1 cellular context compared by ENCODE assay signal in the genomic region with DNA sequence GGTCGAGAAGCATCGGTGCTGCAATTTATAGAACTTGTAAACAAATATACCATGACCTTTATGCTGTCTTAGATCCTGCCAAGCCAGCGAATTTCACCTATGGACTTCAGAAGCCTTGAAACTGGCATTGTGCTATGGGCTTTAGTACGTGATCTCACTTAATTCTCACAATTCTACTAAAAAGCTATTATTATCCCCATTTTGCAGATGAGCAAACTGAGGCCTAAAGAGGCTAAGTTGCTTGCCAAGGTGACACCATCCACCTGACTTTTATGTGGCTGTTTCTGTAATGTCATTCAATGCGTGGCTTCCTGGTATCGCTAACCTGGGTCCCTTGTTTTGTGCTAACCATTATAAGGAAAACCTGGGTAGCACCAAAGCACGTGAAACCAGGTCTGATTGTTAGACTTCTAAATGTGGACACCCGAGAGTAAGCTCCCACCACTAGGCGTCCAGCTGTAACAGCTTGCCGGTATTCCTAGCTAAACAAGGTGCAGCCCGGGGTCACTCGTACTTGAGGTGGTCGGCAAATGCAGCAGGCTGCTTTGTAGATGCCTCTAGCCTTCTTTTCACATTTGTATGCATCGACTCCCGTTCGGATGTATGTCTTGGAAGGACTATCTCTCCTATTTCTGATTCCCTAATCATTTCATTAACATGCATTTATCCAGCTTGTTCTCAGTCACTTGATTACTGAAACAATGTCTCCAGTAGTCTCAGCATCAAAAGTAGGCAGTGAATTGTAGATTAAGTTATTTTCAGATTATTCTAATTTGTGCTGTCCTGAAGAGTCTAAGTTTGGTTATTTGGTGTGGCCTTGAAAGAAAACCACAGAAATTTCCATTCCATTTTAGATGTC.
A peak's percentile ranks its signal among the peaks of the same experiment; 100 is the strongest.
TF ChIP-seq lines count a peak whose summit lies in the region.

No MANE protein-coding gene starts in this region.

TF ChIP-seq in K562, 482 proteins besides CTCF, POLR2A, EP300 and RAD21 (continued from another document and continues in another):
- TF ChIP-seq ZNF316 (IDR thresholded peaks at IDR 0.05) (0 out of 2 replicates have a peak, but pooled peaks have one; percentile 12), ZNF589 (CRISPR knock-in tag; IDR thresholded peaks at IDR 0.05; ENCODE audit: low read depth) (no peak; the same call in 1 of the 2 replicates), ARNT (IDR thresholded peaks at IDR 0.05) (peak; percentile 50 to 55; a peak in 1 of 4 replicates), ESRRA (IDR thresholded peaks at IDR 0.05; ENCODE audit: borderline replicate concordance, low read depth) (peak; percentile 78), RBM14 (IDR thresholded peaks at IDR 0.05; ENCODE audit: borderline replicate concordance, insufficient read depth, low read depth, low read length) (no peak), SNIP1 (IDR thresholded peaks at IDR 0.05; ENCODE audit: low read depth) (no peak), CBX3 (IDR thresholded peaks at IDR 0.05; ENCODE audit: borderline replicate concordance in 1 of 2, low read length in 2 of 2) (peak in 1 of 2 experiments; percentile 90; a peak in 1 of 3 replicates), CHD2 (IDR thresholded peaks at IDR 0.05; ENCODE audit: low read depth, low read length) (no peak), CAMTA2 (CRISPR knock-in tag; conservative IDR thresholded peaks at IDR 0.05) (no peak), CHD4 (IDR thresholded peaks at IDR 0.05; ENCODE audit: insufficient read depth, insufficient replicate concordance, low read depth, low read length, poor library complexity, severe bottlenecking) (peak; percentile 97), TFAM (CRISPR knock-in tag; conservative IDR thresholded peaks at IDR 0.05) (no peak), ZNF175 (CRISPR knock-in tag; IDR thresholded peaks at IDR 0.05; ENCODE audit: low read depth) (no peak), BRD4 (IDR thresholded peaks at IDR 0.05) (no peak), CC2D1A (IDR thresholded peaks at IDR 0.05) (peak; percentile 23; the same call in 1 of the 2 replicates), ZNF23 (CRISPR knock-in tag; IDR thresholded peaks at IDR 0.05) (no peak), SMARCA5 (IDR thresholded peaks at IDR 0.05) (peak; percentile 96), ZFP36 (IDR thresholded peaks at IDR 0.05; ENCODE audit: low read depth, low read length, partially characterized antibody) (no peak), HMG20B (CRISPR knock-in tag; IDR thresholded peaks at IDR 0.05) (no peak), FOS (IDR thresholded peaks at IDR 0.05; ENCODE audit: extremely low read depth, insufficient read length) (no peak), EGR1 (conservative IDR thresholded peaks at IDR 0.05) (no peak), MTA3 (IDR thresholded peaks at IDR 0.05; ENCODE audit: borderline replicate concordance) (peak; percentile 21; the same call in 1 of the 2 replicates), ZNF778 (CRISPR knock-in tag; IDR thresholded peaks at IDR 0.05) (no peak), ARHGAP35 (IDR thresholded peaks at IDR 0.05; ENCODE audit: partially characterized antibody) (no peak), PHF20 (IDR thresholded peaks at IDR 0.05; ENCODE audit: partially characterized antibody) (peak; percentile 48), GTF2E2 (tag; IDR thresholded peaks at IDR 0.05) (no peak), TCFL5 (CRISPR knock-in tag; conservative IDR thresholded peaks at IDR 0.05) (no peak), SETDB1 (IDR thresholded peaks at IDR 0.05; ENCODE audit: low read length) (no peak), TAF7 (tag; IDR thresholded peaks at IDR 0.05) (no peak), HOXB6 (CRISPR knock-in tag; IDR thresholded peaks at IDR 0.05; ENCODE audit: borderline replicate concordance) (no peak), XRCC5 (IDR thresholded peaks at IDR 0.05; ENCODE audit: low read depth, low read length) (peak; percentile 75; the same call in 1 of the 2 replicates), ZNF76 (CRISPR knock-in tag; IDR thresholded peaks at IDR 0.05; ENCODE audit: borderline replicate concordance) (no peak), SPI1 (IDR thresholded peaks at IDR 0.05; ENCODE audit: borderline replicate concordance, low read depth, low read length) (no peak), ZNF408 (CRISPR knock-in tag; IDR thresholded peaks at IDR 0.05; ENCODE audit: low read depth) (no peak), ZBTB7A (IDR thresholded peaks at IDR 0.05; ENCODE audit: borderline replicate concordance, control insufficient read depth, low read depth, low read length) (peak; percentile 28; the same call in 1 of the 2 replicates), TOE1 (IDR thresholded peaks at IDR 0.05; ENCODE audit: borderline replicate concordance) (peak; percentile 18; the same call in 1 of the 2 replicates), TOE1 (CRISPR knock-in tag; IDR thresholded peaks at IDR 0.05; ENCODE audit: borderline replicate concordance, low read depth) (0 out of 2 replicates have a peak, but pooled peaks have one; percentile 22), FOXK1 (CRISPR knock-in tag; IDR thresholded peaks at IDR 0.05; ENCODE audit: borderline replicate concordance) (no peak), MEF2D (tag; conservative IDR thresholded peaks at IDR 0.05; ENCODE audit: low read depth) (no peak)
- TF ChIP-seq, protein P1, sequence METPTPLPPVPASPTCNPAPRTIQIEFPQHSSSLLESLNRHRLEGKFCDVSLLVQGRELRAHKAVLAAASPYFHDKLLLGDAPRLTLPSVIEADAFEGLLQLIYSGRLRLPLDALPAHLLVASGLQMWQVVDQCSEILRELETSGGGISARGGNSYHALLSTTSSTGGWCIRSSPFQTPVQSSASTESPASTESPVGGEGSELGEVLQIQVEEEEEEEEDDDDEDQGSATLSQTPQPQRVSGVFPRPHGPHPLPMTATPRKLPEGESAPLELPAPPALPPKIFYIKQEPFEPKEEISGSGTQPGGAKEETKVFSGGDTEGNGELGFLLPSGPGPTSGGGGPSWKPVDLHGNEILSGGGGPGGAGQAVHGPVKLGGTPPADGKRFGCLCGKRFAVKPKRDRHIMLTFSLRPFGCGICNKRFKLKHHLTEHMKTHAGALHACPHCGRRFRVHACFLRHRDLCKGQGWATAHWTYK (CRISPR knock-in tag; IDR thresholded peaks at IDR 0.05), result no peak
- TF ChIP-seq, protein P2, sequence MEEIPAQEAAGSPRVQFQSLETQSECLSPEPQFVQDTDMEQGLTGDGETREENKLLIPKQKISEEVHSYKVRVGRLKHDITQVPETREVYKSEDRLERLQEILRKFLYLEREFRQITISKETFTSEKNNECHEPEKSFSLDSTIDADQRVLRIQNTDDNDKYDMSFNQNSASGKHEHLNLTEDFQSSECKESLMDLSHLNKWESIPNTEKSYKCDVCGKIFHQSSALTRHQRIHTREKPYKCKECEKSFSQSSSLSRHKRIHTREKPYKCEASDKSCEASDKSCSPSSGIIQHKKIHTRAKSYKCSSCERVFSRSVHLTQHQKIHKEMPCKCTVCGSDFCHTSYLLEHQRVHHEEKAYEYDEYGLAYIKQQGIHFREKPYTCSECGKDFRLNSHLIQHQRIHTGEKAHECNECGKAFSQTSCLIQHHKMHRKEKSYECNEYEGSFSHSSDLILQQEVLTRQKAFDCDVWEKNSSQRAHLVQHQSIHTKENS (CRISPR knock-in tag; IDR thresholded peaks at IDR 0.05), result no peak
- TF ChIP-seq, protein P3, sequence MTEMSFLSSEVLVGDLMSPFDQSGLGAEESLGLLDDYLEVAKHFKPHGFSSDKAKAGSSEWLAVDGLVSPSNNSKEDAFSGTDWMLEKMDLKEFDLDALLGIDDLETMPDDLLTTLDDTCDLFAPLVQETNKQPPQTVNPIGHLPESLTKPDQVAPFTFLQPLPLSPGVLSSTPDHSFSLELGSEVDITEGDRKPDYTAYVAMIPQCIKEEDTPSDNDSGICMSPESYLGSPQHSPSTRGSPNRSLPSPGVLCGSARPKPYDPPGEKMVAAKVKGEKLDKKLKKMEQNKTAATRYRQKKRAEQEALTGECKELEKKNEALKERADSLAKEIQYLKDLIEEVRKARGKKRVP (CRISPR knock-in tag; IDR thresholded peaks at IDR 0.05), result no peak
- TF ChIP-seq, protein P4, sequence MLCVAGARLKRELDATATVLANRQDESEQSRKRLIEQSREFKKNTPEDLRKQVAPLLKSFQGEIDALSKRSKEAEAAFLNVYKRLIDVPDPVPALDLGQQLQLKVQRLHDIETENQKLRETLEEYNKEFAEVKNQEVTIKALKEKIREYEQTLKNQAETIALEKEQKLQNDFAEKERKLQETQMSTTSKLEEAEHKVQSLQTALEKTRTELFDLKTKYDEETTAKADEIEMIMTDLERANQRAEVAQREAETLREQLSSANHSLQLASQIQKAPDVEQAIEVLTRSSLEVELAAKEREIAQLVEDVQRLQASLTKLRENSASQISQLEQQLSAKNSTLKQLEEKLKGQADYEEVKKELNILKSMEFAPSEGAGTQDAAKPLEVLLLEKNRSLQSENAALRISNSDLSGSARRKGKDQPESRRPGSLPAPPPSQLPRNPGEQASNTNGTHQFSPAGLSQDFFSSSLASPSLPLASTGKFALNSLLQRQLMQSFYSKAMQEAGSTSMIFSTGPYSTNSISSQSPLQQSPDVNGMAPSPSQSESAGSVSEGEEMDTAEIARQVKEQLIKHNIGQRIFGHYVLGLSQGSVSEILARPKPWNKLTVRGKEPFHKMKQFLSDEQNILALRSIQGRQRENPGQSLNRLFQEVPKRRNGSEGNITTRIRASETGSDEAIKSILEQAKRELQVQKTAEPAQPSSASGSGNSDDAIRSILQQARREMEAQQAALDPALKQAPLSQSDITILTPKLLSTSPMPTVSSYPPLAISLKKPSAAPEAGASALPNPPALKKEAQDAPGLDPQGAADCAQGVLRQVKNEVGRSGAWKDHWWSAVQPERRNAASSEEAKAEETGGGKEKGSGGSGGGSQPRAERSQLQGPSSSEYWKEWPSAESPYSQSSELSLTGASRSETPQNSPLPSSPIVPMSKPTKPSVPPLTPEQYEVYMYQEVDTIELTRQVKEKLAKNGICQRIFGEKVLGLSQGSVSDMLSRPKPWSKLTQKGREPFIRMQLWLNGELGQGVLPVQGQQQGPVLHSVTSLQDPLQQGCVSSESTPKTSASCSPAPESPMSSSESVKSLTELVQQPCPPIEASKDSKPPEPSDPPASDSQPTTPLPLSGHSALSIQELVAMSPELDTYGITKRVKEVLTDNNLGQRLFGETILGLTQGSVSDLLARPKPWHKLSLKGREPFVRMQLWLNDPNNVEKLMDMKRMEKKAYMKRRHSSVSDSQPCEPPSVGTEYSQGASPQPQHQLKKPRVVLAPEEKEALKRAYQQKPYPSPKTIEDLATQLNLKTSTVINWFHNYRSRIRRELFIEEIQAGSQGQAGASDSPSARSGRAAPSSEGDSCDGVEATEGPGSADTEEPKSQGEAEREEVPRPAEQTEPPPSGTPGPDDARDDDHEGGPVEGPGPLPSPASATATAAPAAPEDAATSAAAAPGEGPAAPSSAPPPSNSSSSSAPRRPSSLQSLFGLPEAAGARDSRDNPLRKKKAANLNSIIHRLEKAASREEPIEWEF (CRISPR knock-in tag; IDR thresholded peaks at IDR 0.05), result no peak
- TF ChIP-seq, protein P5, sequence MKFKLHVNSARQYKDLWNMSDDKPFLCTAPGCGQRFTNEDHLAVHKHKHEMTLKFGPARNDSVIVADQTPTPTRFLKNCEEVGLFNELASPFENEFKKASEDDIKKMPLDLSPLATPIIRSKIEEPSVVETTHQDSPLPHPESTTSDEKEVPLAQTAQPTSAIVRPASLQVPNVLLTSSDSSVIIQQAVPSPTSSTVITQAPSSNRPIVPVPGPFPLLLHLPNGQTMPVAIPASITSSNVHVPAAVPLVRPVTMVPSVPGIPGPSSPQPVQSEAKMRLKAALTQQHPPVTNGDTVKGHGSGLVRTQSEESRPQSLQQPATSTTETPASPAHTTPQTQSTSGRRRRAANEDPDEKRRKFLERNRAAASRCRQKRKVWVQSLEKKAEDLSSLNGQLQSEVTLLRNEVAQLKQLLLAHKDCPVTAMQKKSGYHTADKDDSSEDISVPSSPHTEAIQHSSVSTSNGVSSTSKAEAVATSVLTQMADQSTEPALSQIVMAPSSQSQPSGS (CRISPR knock-in tag; IDR thresholded peaks at IDR 0.05), result no peak
- TF ChIP-seq, protein P6, sequence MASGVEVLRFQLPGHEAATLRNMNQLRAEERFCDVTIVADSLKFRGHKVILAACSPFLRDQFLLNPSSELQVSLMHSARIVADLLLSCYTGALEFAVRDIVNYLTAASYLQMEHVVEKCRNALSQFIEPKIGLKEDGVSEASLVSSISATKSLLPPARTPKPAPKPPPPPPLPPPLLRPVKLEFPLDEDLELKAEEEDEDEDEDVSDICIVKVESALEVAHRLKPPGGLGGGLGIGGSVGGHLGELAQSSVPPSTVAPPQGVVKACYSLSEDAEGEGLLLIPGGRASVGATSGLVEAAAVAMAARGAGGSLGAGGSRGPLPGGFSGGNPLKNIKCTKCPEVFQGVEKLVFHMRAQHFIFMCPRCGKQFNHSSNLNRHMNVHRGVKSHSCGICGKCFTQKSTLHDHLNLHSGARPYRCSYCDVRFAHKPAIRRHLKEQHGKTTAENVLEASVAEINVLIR (CRISPR knock-in tag; IDR thresholded peaks at IDR 0.05), result no peak
- TF ChIP-seq, protein P7, sequence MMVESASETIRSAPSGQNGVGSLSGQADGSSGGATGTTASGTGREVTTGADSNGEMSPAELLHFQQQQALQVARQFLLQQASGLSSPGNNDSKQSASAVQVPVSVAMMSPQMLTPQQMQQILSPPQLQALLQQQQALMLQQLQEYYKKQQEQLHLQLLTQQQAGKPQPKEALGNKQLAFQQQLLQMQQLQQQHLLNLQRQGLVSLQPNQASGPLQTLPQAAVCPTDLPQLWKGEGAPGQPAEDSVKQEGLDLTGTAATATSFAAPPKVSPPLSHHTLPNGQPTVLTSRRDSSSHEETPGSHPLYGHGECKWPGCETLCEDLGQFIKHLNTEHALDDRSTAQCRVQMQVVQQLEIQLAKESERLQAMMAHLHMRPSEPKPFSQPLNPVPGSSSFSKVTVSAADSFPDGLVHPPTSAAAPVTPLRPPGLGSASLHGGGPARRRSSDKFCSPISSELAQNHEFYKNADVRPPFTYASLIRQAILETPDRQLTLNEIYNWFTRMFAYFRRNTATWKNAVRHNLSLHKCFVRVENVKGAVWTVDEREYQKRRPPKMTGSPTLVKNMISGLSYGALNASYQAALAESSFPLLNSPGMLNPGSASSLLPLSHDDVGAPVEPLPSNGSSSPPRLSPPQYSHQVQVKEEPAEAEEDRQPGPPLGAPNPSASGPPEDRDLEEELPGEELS (CRISPR knock-in tag; IDR thresholded peaks at IDR 0.05; ENCODE audit: borderline replicate concordance), result no peak
- TF ChIP-seq, protein P8, sequence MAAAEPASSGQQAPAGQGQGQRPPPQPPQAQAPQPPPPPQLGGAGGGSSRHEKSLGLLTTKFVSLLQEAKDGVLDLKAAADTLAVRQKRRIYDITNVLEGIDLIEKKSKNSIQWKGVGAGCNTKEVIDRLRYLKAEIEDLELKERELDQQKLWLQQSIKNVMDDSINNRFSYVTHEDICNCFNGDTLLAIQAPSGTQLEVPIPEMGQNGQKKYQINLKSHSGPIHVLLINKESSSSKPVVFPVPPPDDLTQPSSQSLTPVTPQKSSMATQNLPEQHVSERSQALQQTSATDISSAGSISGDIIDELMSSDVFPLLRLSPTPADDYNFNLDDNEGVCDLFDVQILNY (CRISPR knock-in tag; IDR thresholded peaks at IDR 0.05), result 0 out of 2 replicates have a peak, but pooled peaks have one; percentile 78
- TF ChIP-seq, protein P9, sequence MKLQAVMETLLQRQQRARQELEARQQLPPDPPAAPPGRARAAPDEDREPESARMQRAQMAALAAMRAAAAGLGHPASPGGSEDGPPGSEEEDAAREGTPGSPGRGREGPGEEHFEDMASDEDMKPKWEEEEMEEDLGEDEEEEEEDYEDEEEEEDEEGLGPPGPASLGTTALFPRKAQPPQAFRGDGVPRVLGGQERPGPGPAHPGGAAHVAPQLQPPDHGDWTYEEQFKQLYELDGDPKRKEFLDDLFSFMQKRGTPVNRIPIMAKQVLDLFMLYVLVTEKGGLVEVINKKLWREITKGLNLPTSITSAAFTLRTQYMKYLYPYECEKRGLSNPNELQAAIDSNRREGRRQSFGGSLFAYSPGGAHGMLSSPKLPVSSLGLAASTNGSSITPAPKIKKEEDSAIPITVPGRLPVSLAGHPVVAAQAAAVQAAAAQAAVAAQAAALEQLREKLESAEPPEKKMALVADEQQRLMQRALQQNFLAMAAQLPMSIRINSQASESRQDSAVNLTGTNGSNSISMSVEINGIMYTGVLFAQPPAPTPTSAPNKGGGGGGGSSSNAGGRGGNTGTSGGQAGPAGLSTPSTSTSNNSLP (IDR thresholded peaks at IDR 0.05; ENCODE audit: borderline replicate concordance, low read depth, low read length), result no peak
